35 cellular contexts compared by ENCODE assay signal in the genomic region with DNA sequence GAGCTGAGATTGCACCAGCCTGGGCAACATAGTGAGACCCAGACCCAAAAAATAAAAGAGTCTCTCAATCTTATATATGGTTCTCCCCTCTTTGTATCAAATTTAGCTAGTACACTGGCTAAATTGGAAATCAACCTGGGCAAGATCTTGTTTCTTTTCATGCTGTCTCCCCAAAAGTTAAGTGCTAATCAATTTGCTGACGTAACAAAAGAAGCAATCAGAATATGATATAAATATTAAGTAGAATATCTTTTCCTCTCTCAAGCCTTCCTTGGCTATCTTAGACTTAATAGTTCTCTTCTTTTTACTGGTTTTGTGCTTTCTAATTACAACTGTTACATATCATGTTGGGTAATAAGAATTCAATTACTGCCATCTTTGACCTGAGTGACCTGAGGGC.
"Had no signal": no experiment of that assay in that cellular context is flagged by ENCODE, and none has a peak within 500 bp of the region (broad histone marks: within the 10 kb centered on the region; RNA-seq: fewer than 3 reads in every experiment).

No MANE protein-coding gene starts in this region.

- H3K27me3 ChIP-seq: MG63 had no signal

- H3K36me3 ChIP-seq: MG63 had no signal

- DNase-seq: Karpas-422, Kasumi-1, MG63, MM.1S, MV-4-11, NCI-H1048, NCI-H1092, NCI-H1092 treated with DMSO at 0.1 percent for 48 hours, NCI-H1105, NCI-H1105 treated with DMSO at 0.1 percent for 48 hours, NCI-H1417, NCI-H1436, NCI-H1436 treated with DMSO at 0.1 percent for 48 hours, NCI-H146, NCI-H1694, NCI-H1694 treated with DMSO at 0.1 percent for 48 hours, NCI-H187, NCI-H187 treated with DMSO at 0.1 percent for 48 hours, NCI-H1930, NCI-H2029, NCI-H2029 treated with DMSO at 0.1 percent for 48 hours, NCI-H2081, NCI-H2081 treated with DMSO at 0.1 percent for 48 hours, NCI-H2107, NCI-H2171, NCI-H2227 treated with DMSO at 0.1 percent for 48 hours, NCI-H226, NCI-H345, NCI-H446, NCI-H446 treated with DMSO at 0.1 percent for 48 hours, NCI-H510A, NCI-H510A treated with DMSO at 0.1 percent for 48 hours, NCI-H524, NCI-H524 treated with DMSO at 0.1 percent for 48 hours, NCI-H526 had no signal

- H3K4me3 ChIP-seq: MG63 had no signal
